11 cellular contexts compared by ENCODE assay signal in genomic region chr12:50024227-50024626, GRCh38. TPM values are rescaled to one million over a fixed set of nuclear protein-coding genes. Genes with fewer than 3 reads are reported as not detected.
DNase-seq lines count a peak whose midpoint lies in the region; ATAC-seq and TF ChIP-seq lines count a peak whose summit lies in the region.
"Had no signal": no experiment of that assay in that cellular context is flagged by ENCODE, and none has a peak within 500 bp of the region (broad histone marks: within the 10 kb centered on the region; RNA-seq: fewer than 3 reads in every experiment).

No MANE protein-coding gene starts in this region.

- peaks cover 16% of the 10 kb centered on the region for H3K36me3 Mint-ChIP-seq in T-helper 1 cell treated with Interleukin-12 subunit alpha and Interleukin-12 subunit beta and Interleukin-4 antibody, amounts not matched to agents 30 μg/mL and 1 μg/mL, for 36 hours (ENCODE audit: low read depth)
- no peaks in the 10 kb centered on the region for H3K36me3 Mint-ChIP-seq in endothelial cell (ENCODE audit: low read depth, unreplicated experiment)
- H3K36me3 Mint-ChIP-seq in progenitor cell of endocrine pancreas (ENCODE audit: insufficient read depth) = no peaks in the 10 kb centered on the region

- H3K36me3 ChIP-seq in Panc1 (ENCODE audit: control insufficient read depth, insufficient read depth, low read length) (no peaks in the 10 kb centered on the region), aorta (ENCODE audit: control insufficient read depth in 1 of 2, insufficient read depth in 2 of 2, low read length in 1 of 2) (no peaks in the 10 kb centered on the region)
- H3K36me3 ChIP-seq: vagina had no signal

- WGBS in aorta, 2 donors = 70 to 75% methylated on average over 8 of the region's 8 CpGs

- H3K27me3 Mint-ChIP-seq in T-helper 1 cell treated with Interleukin-12 subunit alpha and Interleukin-12 subunit beta and Interleukin-4 antibody, amounts not matched to agents 30 μg/mL and 1 μg/mL, for 36 hours (ENCODE audit: low read depth) = no peaks in the 10 kb centered on the region
- peaks cover 2% of the 10 kb centered on the region for H3K27me3 Mint-ChIP-seq in endothelial cell (ENCODE audit: unreplicated experiment)
- H3K27me3 Mint-ChIP-seq in progenitor cell of endocrine pancreas = no peaks in the 10 kb centered on the region

- peaks cover 2% of the 10 kb centered on the region for H3K9me3 Mint-ChIP-seq in T-helper 1 cell treated with Interleukin-12 subunit alpha and Interleukin-12 subunit beta and Interleukin-4 antibody, amounts not matched to agents 30 μg/mL and 1 μg/mL, for 36 hours
- H3K9me3 Mint-ChIP-seq in endothelial cell (ENCODE audit: unreplicated experiment) (no peaks in the 10 kb centered on the region), progenitor cell of endocrine pancreas (ENCODE audit: low read depth) (no peaks in the 10 kb centered on the region)

- H3K27me3 ChIP-seq in Panc1 (ENCODE audit: control insufficient read depth, insufficient read depth, low read length) = no peaks in the 10 kb centered on the region
- no peaks in the 10 kb centered on the region for H3K27me3 ChIP-seq in aorta (ENCODE audit: control insufficient read depth in 1 of 2, insufficient read depth in 2 of 2, low read length in 1 of 2)
- H3K27me3 ChIP-seq: vagina had no signal

- BruUV-seq in Panc1 (replicated peaks; lab: Mats Ljungman, UMichigan) = no TSS peak

- ATAC-seq in Panc1 (no peak), aorta (ENCODE audit: low FRiP score) (no peak)

- DNase-seq in T-helper 1 cell (no peak), Panc1 (ENCODE audit: low read depth, low spot score) (no peak), endothelial cell (ENCODE audit: low spot score) (no peak), progenitor cell of endocrine pancreas (ENCODE audit: low spot score, unreplicated experiment) (no peak), C1 segment of cervical spinal cord (lab: John Stamatoyannopoulos, UW) (no peak), aorta (no peak), NCI-H526 treated with DMSO at 0.1 percent for 48 hours (lab: John Stamatoyannopoulos, UW) (no peak)
- DNase-seq: NCI-H774 had no signal

- H3K4me3 ChIP-seq in Panc1 (ENCODE audit: low read depth in 2 of 2, low read length in 2 of 2) (peak overlapping the region; percentile 71 to 85), aorta (ENCODE audit: low read length in 2 of 2) (no peak overlapping the region)

- peak overlapping the region; percentile 98 for H3K4me3 Mint-ChIP-seq in T-helper 1 cell treated with Interleukin-12 subunit alpha and Interleukin-12 subunit beta and Interleukin-4 antibody, amounts not matched to agents 30 μg/mL and 1 μg/mL, for 36 hours
- H3K4me3 Mint-ChIP-seq in endothelial cell (ENCODE audit: unreplicated experiment) (peak overlapping the region; percentile 100), progenitor cell of endocrine pancreas (ENCODE audit: low read depth) (peak overlapping the region; percentile 97)

- in situ Hi-C loops in Panc1 (cut with HindIII; ENCODE audit: low pct_unique_long_range_greater_than_20kb, low sequenced_read_pairs) = no loop called here

- TF ChIP-seq CTCF in Panc1 (IDR thresholded peaks at IDR 0.05) (no peak), endothelial cell (IDR thresholded peaks at IDR 0.05; ENCODE audit: unreplicated experiment) (no peak), progenitor cell of endocrine pancreas (IDR thresholded peaks at IDR 0.05; ENCODE audit: unreplicated experiment) (no peak)

- H3K9me3 ChIP-seq in Panc1 (ENCODE audit: control insufficient read depth, insufficient read depth, low read depth, low read length) (no peaks in the 10 kb centered on the region), aorta (ENCODE audit: control insufficient read depth, low read length) (no peaks in the 10 kb centered on the region)
- H3K9me3 ChIP-seq: vagina had no signal

- intact Hi-C loops in Panc1 (cut with micrococcal nuclease; ENCODE audit: unreplicated experiment) (no loop called here), aorta (cut with DNase I) (no loop called here)

- POLR2A ChIA-PET in Panc1 (lab: Charles Lee) = interaction anchor here (0.7 kb wide), 1 partner anchor 273 kb away, joined by 3 read pairs; no protein-coding TSS in a partner anchor

- H3K4me1 Mint-ChIP-seq in T-helper 1 cell treated with Interleukin-12 subunit alpha and Interleukin-12 subunit beta and Interleukin-4 antibody, amounts not matched to agents 30 μg/mL and 1 μg/mL, for 36 hours (ENCODE audit: low read depth) = peaks cover 36% of the 10 kb centered on the region
- peaks cover 19% of the 10 kb centered on the region for H3K4me1 Mint-ChIP-seq in endothelial cell (ENCODE audit: unreplicated experiment)
- H3K4me1 Mint-ChIP-seq in progenitor cell of endocrine pancreas (ENCODE audit: low read depth) = peaks cover 8% of the 10 kb centered on the region

- CTCF ChIA-PET in Panc1 (lab: Charles Lee) = no interaction called here

- peak overlapping the region; percentile 99 for H3K27ac ChIP-seq in Panc1 (ENCODE audit: low read length)
- H3K27ac ChIP-seq in aorta (ENCODE audit: low read depth in 1 of 2, low read length in 2 of 2) = no peak overlapping the region

- H3K4me1 ChIP-seq in Panc1 (ENCODE audit: control insufficient read depth, insufficient read depth, low read length) (peaks cover 35% of the 10 kb centered on the region), aorta (ENCODE audit: control insufficient read depth in 1 of 2, insufficient read depth in 2 of 2, low read length in 2 of 2) (no peaks in the 10 kb centered on the region)

- H3K27ac Mint-ChIP-seq in T-helper 1 cell treated with Interleukin-12 subunit alpha and Interleukin-12 subunit beta and Interleukin-4 antibody, amounts not matched to agents 30 μg/mL and 1 μg/mL, for 36 hours = peak overlapping the region; percentile 95
- H3K27ac Mint-ChIP-seq in endothelial cell (ENCODE audit: unreplicated experiment) (no peak overlapping the region), progenitor cell of endocrine pancreas (peak overlapping the region; percentile 95)

RNA-seq across cellular contexts. Expression of gene RACGAP1, which starts 1.1 kb away (rescaled TPM):
- total RNA-seq in Panc1 (2021; ENCODE audit: unreplicated experiment) (147 TPM), endothelial cell (ENCODE audit: unreplicated experiment) (19.5 TPM), progenitor cell of endocrine pancreas (40.0 and 42.1 TPM in 2 replicates), aorta (10 to 100 TPM in 1 of 2 donors, 1 to 10 TPM in 1; 8.0 to 10.1 TPM)
- polyA plus RNA-seq in Panc1 (2012; ENCODE audit: insufficient read length) = 63.2 TPM
- polyA plus RNA-seq in aorta = 1 to 10 TPM; 4.6 to 7.9 TPM

RNA-seq across cellular contexts. Expression of gene ASIC1, which starts 33.2 kb away (rescaled TPM):
- total RNA-seq in Panc1 (2021; ENCODE audit: unreplicated experiment) (13.5 TPM), endothelial cell (ENCODE audit: unreplicated experiment) (1.9 TPM), progenitor cell of endocrine pancreas (5.2 and 5.7 TPM in 2 replicates), aorta (1 to 10 TPM in 1 of 2 donors, under 1 TPM in 1; 0.39 to 5.8 TPM)
- polyA plus RNA-seq in Panc1 (2012; ENCODE audit: insufficient read length) = 14.4 TPM
- 1 to 10 TPM in 1 of 2 donors, not detected in 1; 1.2 TPM for polyA plus RNA-seq in aorta

RNA-seq across cellular contexts. Expression of gene AQP6, which starts 51.5 kb away (rescaled TPM):
- total RNA-seq in Panc1 (2021; ENCODE audit: unreplicated experiment) (0.31 TPM), endothelial cell (ENCODE audit: unreplicated experiment) (not detected), progenitor cell of endocrine pancreas (0.29 TPM in 1 of 2 replicates, not detected in the other), aorta (under 1 TPM in 1 of 2 donors, not detected in 1; 0.39 TPM)
- 0.17 TPM for polyA plus RNA-seq in Panc1 (2012; ENCODE audit: insufficient read length)
- polyA plus RNA-seq in aorta = not detected
- total RNA-seq: A172, vagina had no signal

Comparison
In these comparisons a context has a peak if more than half of its experiments do, and no peak if none do; other contexts are left out.
1. H3K4me3 ChIP-seq: peak in Panc1 (2 of 2); none in aorta (0 of 2).
2. Peak in every context shown above with its lines, with median percentiles within 50 percentile points of each other: H3K4me3 Mint-ChIP-seq.